Comparison of ENCODE assay signal across 11 cellular contexts in the genomic region with DNA sequence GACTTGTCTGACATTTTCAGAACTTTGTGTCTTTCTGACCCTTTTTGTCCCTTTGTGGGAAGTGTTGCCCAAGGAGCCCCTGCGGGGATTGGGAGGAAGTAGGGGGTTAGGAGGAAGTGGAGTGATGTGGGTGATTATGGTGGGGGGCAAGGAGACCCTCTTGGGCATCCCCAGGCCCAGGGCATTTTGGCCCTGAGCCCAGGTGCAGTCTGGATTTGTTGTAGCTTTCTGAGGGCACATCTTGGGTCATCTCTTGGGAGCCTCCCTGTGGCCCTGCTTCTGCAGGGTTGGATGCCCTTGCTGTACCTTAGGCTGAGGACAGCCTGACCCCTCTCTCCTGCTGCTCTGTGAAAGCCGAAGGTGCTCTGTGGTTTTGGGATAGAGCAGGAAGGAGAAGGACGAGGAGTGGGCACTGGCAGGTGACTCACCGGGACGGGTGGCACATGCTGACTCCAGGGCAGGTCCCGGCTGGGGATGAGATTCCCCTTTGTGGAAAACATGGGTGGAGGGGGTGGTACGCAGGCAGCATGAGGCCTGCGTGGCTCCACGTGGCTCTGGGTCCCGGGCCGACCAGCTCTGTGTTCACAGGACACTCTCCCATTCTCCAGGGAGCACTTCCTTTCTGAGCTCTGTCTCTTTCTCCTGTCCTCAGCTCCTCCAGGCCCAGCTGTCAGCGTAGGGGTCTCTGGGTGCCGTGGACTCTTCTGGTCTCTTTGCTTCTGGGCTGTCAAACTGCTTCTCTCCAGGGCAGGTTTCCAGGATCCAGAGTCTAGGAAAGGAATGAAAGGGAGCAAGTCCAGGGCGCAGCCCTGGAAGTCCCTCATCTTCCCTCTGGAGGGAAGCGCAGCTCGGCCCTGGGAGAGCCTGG. TPM values are rescaled to one million over a fixed set of nuclear protein-coding genes. Genes with fewer than 3 reads are reported as not detected.
DNase-seq lines count a peak whose midpoint lies in the region; ATAC-seq, FAIRE-seq and TF ChIP-seq lines count a peak whose summit lies in the region.
"Had no signal": no experiment of that assay in that cellular context is flagged by ENCODE, and none has a peak within 500 bp of the region (broad histone marks: within the 10 kb centered on the region; RNA-seq: fewer than 3 reads in every experiment).

No MANE protein-coding gene starts in this region.

- H3K14ac ChIP-seq in mesenchymal stem cell (ENCODE audit: low read length in 2 of 2), result peak overlapping the region in 1 of 2 experiments; percentile 86

- no peak overlapping the region for H2BK5ac ChIP-seq in mesenchymal stem cell (ENCODE audit: low read depth, low read length, poor library complexity, severe bottlenecking)

- DNase-seq in activated T-cell treated with anti-CD3 and anti-CD28 coated beads, Interleukin-2, amount 50 U/mL, for 4 hours, result no peak
- no peak for DNase-seq in activated T-cell treated with anti-CD3 and anti-CD28 coated beads, Interleukin-2, amount 50 U/mL, for 24 hours
- DNase-seq in astrocyte (ENCODE audit: low read depth) (no peak), mesenchymal stem cell (no peak), suprapubic skin (ENCODE audit: low spot score in 2 of 2) (no peak)
- no peak for DNase-seq in T-helper 2 cell treated with Interferon-gamma antibody and Interleukin-4, amounts not matched to agents 5 μg/mL and 100 μg/mL, for 36 hours (ENCODE audit: low spot score)
- no peak for DNase-seq in activated effector memory CD4-positive, alpha-beta T cell treated with Interleukin-2 at 50 U/mL for 16 hours
- DNase-seq in NK-92 treated with Interleukin-12 subunit alpha and Interleukin-12 subunit beta, amount 100 ng/mL, for 24 hours (lab: John Stamatoyannopoulos, UW), result no peak
- DNase-seq: activated CD8-positive, alpha-beta memory T cell treated with anti-CD3 and anti-CD28 coated beads, Interleukin-2, amount 50 U/mL, for 4 hours; DMS 273 treated with DMSO at 0.1 percent for 48 hours had no signal

- TF ChIP-seq POLR2A in suprapubic skin (IDR thresholded peaks at IDR 0.05), result no peak

- peak overlapping the region; percentile 82 for H2BK15ac ChIP-seq in mesenchymal stem cell (ENCODE audit: low read depth, poor library complexity, severe bottlenecking)

- peaks cover 42% of the 10 kb centered on the region for H3K79me1 ChIP-seq in mesenchymal stem cell (replicated peaks; ENCODE audit: low read length, poor library complexity, severe bottlenecking)

- H3K9me3 Mint-ChIP-seq in activated T-cell treated with anti-CD3 and anti-CD28 coated beads, Interleukin-2, amount 50 U/mL, for 4 hours, result no peaks in the 10 kb centered on the region
- no peaks in the 10 kb centered on the region for H3K9me3 Mint-ChIP-seq in activated T-cell treated with anti-CD3 and anti-CD28 coated beads, Interleukin-2, amount 50 U/mL, for 24 hours
- no peaks in the 10 kb centered on the region for H3K9me3 Mint-ChIP-seq in astrocyte (ENCODE audit: unreplicated experiment)
- H3K9me3 Mint-ChIP-seq in T-helper 2 cell treated with Interferon-gamma antibody and Interleukin-4, amounts not matched to agents 5 μg/mL and 100 μg/mL, for 36 hours, result no peaks in the 10 kb centered on the region

- H3K9ac ChIP-seq in astrocyte (ENCODE audit: low read length), result peak overlapping the region; percentile 59
- peak overlapping the region; percentile 71 for H3K9ac ChIP-seq in mesenchymal stem cell (ENCODE audit: low read length)

- H3K27me3 ChIP-seq in astrocyte (ENCODE audit: insufficient read depth, low read length) (no peaks in the 10 kb centered on the region), mesenchymal stem cell (ENCODE audit: control insufficient read depth in 1 of 2, insufficient read depth in 1 of 2, low read length in 2 of 2) (no peaks in the 10 kb centered on the region), suprapubic skin (no peaks in the 10 kb centered on the region)
- H3K27me3 ChIP-seq: thyroid gland had no signal

- TF ChIP-seq EP300 in suprapubic skin (IDR thresholded peaks at IDR 0.05), result no peak

- H3K36me3 Mint-ChIP-seq in activated T-cell treated with anti-CD3 and anti-CD28 coated beads, Interleukin-2, amount 50 U/mL, for 4 hours (ENCODE audit: insufficient read depth), result no peaks in the 10 kb centered on the region
- no peaks in the 10 kb centered on the region for H3K36me3 Mint-ChIP-seq in activated T-cell treated with anti-CD3 and anti-CD28 coated beads, Interleukin-2, amount 50 U/mL, for 24 hours (ENCODE audit: low read depth)
- peaks cover 17% of the 10 kb centered on the region for H3K36me3 Mint-ChIP-seq in astrocyte (ENCODE audit: low read depth, unreplicated experiment)
- H3K36me3 Mint-ChIP-seq in T-helper 2 cell treated with Interferon-gamma antibody and Interleukin-4, amounts not matched to agents 5 μg/mL and 100 μg/mL, for 36 hours (ENCODE audit: low read depth), result no peaks in the 10 kb centered on the region

- H4K20me1 ChIP-seq in astrocyte (ENCODE audit: insufficient read depth, low read length), result peaks cover 96% of the 10 kb centered on the region

- WGBS in mesenchymal stem cell, result 75% methylated on average over 15 of the region's 16 CpGs
- WGBS in suprapubic skin, result 49% methylated on average over 13 of the region's 16 CpGs

- H2BK120ac ChIP-seq in mesenchymal stem cell (ENCODE audit: low read depth, low read length), result peak overlapping the region; percentile 80

- no peak for ATAC-seq in activated T-cell treated with anti-CD3 and anti-CD28 coated beads, Interleukin-2, amount 50 U/mL, for 4 hours

- H3K27ac ChIP-seq in astrocyte (ENCODE audit: low read depth, low read length) (no peak overlapping the region), mesenchymal stem cell (ENCODE audit: low read length, poor library complexity, severe bottlenecking) (peak overlapping the region; percentile 68), suprapubic skin (peak overlapping the region; percentile 48)

- peak overlapping the region in 1 of 2 experiments; percentile 16 for H3K23ac ChIP-seq in mesenchymal stem cell (ENCODE audit: low read length in 2 of 2)

- H3K9me3 ChIP-seq in astrocyte (ENCODE audit: insufficient read depth, low read depth, low read length), result no peaks in the 10 kb centered on the region
- H3K9me3 ChIP-seq in mesenchymal stem cell (ENCODE audit: control insufficient read depth, low read length), result no peaks in the 10 kb centered on the region
- H3K9me3 ChIP-seq in suprapubic skin, result no peaks in the 10 kb centered on the region
- H3K9me3 ChIP-seq: thyroid gland had no signal

- H3K36me3 ChIP-seq in astrocyte (ENCODE audit: insufficient read depth, low read length), result peaks cover 5% of the 10 kb centered on the region
- peaks cover 18 to 55% of the 10 kb centered on the region in 2 experiments for H3K36me3 ChIP-seq in mesenchymal stem cell (ENCODE audit: control insufficient read depth in 1 of 2, insufficient read depth in 2 of 2, low read depth in 1 of 2, low read length in 2 of 2)
- H3K36me3 ChIP-seq in suprapubic skin, result peaks cover 3% of the 10 kb centered on the region
- H3K36me3 ChIP-seq: thyroid gland had no signal

- peak overlapping the region; percentile 63 to 90 for H3K4ac ChIP-seq in mesenchymal stem cell (ENCODE audit: low read depth in 1 of 2, low read length in 2 of 2)

- no peak overlapping the region for H2AFZ ChIP-seq in astrocyte (ENCODE audit: low read depth, low read length)
- H2AFZ ChIP-seq in mesenchymal stem cell (ENCODE audit: low read depth, low read length), result no peak overlapping the region

- H2BK12ac ChIP-seq in mesenchymal stem cell (ENCODE audit: low read length in 2 of 2), result peak overlapping the region; percentile 89 to 91

- peaks cover 31% of the 10 kb centered on the region for H3K4me1 ChIP-seq in astrocyte (ENCODE audit: insufficient read depth, low read length)
- H3K4me1 ChIP-seq in mesenchymal stem cell (ENCODE audit: control insufficient read depth, insufficient read depth, low read depth, low read length), result peaks cover 27% of the 10 kb centered on the region
- peaks cover 55% of the 10 kb centered on the region for H3K4me1 ChIP-seq in suprapubic skin

- no peak overlapping the region for H3K27ac Mint-ChIP-seq in activated T-cell treated with anti-CD3 and anti-CD28 coated beads, Interleukin-2, amount 50 U/mL, for 24 hours
- peak overlapping the region; percentile 54 for H3K27ac Mint-ChIP-seq in astrocyte (ENCODE audit: unreplicated experiment)
- H3K27ac Mint-ChIP-seq in T-helper 2 cell treated with Interferon-gamma antibody and Interleukin-4, amounts not matched to agents 5 μg/mL and 100 μg/mL, for 36 hours, result no peak overlapping the region

- H3K4me3 ChIP-seq in astrocyte (ENCODE audit: insufficient read depth, low read depth, low read length) (no peak overlapping the region), mesenchymal stem cell (ENCODE audit: insufficient read depth in 1 of 2, low read depth in 1 of 2, low read length in 2 of 2) (no peak overlapping the region), suprapubic skin (no peak overlapping the region)
- H3K4me3 ChIP-seq: thyroid gland had no signal

- H3K18ac ChIP-seq in mesenchymal stem cell (ENCODE audit: low read depth in 1 of 2, low read length in 2 of 2), result peak overlapping the region; percentile 59 to 86

- H3K4me2 ChIP-seq in astrocyte (ENCODE audit: low read length) (peak overlapping the region; percentile 77), mesenchymal stem cell (ENCODE audit: low read length, poor library complexity, severe bottlenecking) (no peak overlapping the region)

- TF ChIP-seq CTCF in astrocyte (IDR thresholded peaks at IDR 0.05; ENCODE audit: insufficient read depth, low read depth, low read length) (no peak), suprapubic skin (IDR thresholded peaks at IDR 0.05) (no peak)

- H4K8ac ChIP-seq in mesenchymal stem cell (ENCODE audit: low read length), result peak overlapping the region; percentile 69

- H4K91ac ChIP-seq in mesenchymal stem cell (ENCODE audit: low read length), result peak overlapping the region; percentile 95

- FAIRE-seq in astrocyte (lab: Jason Lieb, UNC), result no peak

- H3K79me2 ChIP-seq in astrocyte (ENCODE audit: insufficient read depth, low read length), result peaks cover 91% of the 10 kb centered on the region

- H3K4me1 Mint-ChIP-seq in activated T-cell treated with anti-CD3 and anti-CD28 coated beads, Interleukin-2, amount 50 U/mL, for 4 hours (ENCODE audit: low read depth), result peaks cover 26% of the 10 kb centered on the region
- H3K4me1 Mint-ChIP-seq in activated T-cell treated with anti-CD3 and anti-CD28 coated beads, Interleukin-2, amount 50 U/mL, for 24 hours (ENCODE audit: low read depth), result peaks cover 38% of the 10 kb centered on the region
- peaks cover 52% of the 10 kb centered on the region for H3K4me1 Mint-ChIP-seq in astrocyte (ENCODE audit: low read depth, unreplicated experiment)
- peaks cover 42% of the 10 kb centered on the region for H3K4me1 Mint-ChIP-seq in T-helper 2 cell treated with Interferon-gamma antibody and Interleukin-4, amounts not matched to agents 5 μg/mL and 100 μg/mL, for 36 hours (ENCODE audit: low read depth)

- peak overlapping the region; percentile 65 for H2AK5ac ChIP-seq in mesenchymal stem cell (ENCODE audit: low read length, severe bottlenecking)

- peaks cover 48% of the 10 kb centered on the region for H3K27me3 Mint-ChIP-seq in activated T-cell treated with anti-CD3 and anti-CD28 coated beads, Interleukin-2, amount 50 U/mL, for 4 hours (ENCODE audit: low read depth)
- peaks cover 68% of the 10 kb centered on the region for H3K27me3 Mint-ChIP-seq in activated T-cell treated with anti-CD3 and anti-CD28 coated beads, Interleukin-2, amount 50 U/mL, for 24 hours
- no peaks in the 10 kb centered on the region for H3K27me3 Mint-ChIP-seq in astrocyte (ENCODE audit: low read depth, unreplicated experiment)
- H3K27me3 Mint-ChIP-seq in T-helper 2 cell treated with Interferon-gamma antibody and Interleukin-4, amounts not matched to agents 5 μg/mL and 100 μg/mL, for 36 hours (ENCODE audit: low read depth), result peaks cover 41% of the 10 kb centered on the region

- peak overlapping the region; percentile 2 for H3K4me3 Mint-ChIP-seq in activated T-cell treated with anti-CD3 and anti-CD28 coated beads, Interleukin-2, amount 50 U/mL, for 4 hours
- no peak overlapping the region for H3K4me3 Mint-ChIP-seq in activated T-cell treated with anti-CD3 and anti-CD28 coated beads, Interleukin-2, amount 50 U/mL, for 24 hours
- H3K4me3 Mint-ChIP-seq in astrocyte (ENCODE audit: unreplicated experiment), result peak overlapping the region; percentile 4
- no peak overlapping the region for H3K4me3 Mint-ChIP-seq in T-helper 2 cell treated with Interferon-gamma antibody and Interleukin-4, amounts not matched to agents 5 μg/mL and 100 μg/mL, for 36 hours

RNA-seq across cellular contexts. Expression of a gene that starts 11.8 kb away (rescaled TPM):
- 1 to 10 TPM; 2.6 to 4.1 (median 3.1) TPM for total RNA-seq in activated T-cell treated with anti-CD3 and anti-CD28 coated beads, Interleukin-2, amount 50 U/mL, for 4 hours
- 220 and 225 TPM in 2 replicates for total RNA-seq in astrocyte
- polyA plus RNA-seq in mesenchymal stem cell (2013, experiment 1 of 2), result 490 TPM
- 486 TPM for polyA plus RNA-seq in mesenchymal stem cell (2013, experiment 2 of 2)
- total RNA-seq in suprapubic skin, result 100 to 1,000 TPM in 1 of 4 donors, 10 to 100 TPM in 3; 64.2 to 100 (median 74.2) TPM

RNA-seq across cellular contexts. Expression of a gene that starts 57.1 kb away (rescaled TPM):
- total RNA-seq in activated T-cell treated with anti-CD3 and anti-CD28 coated beads, Interleukin-2, amount 50 U/mL, for 4 hours, result not detected
- 5.2 and 9.1 TPM in 2 replicates for total RNA-seq in astrocyte
- polyA plus RNA-seq in mesenchymal stem cell (2013, experiment 1 of 2), result 0.64 TPM
- 0.78 TPM for polyA plus RNA-seq in mesenchymal stem cell (2013, experiment 2 of 2)
- 10 to 100 TPM; 22.7 to 70.1 (median 45.7) TPM for total RNA-seq in suprapubic skin

Comparison
In these comparisons a context has a peak if more than half of its experiments do, and no peak if none do; other contexts are left out.
1. H3K4me3 Mint-ChIP-seq: peak in activated T-cell treated with anti-CD3 and anti-CD28 coated beads, Interleukin-2, amount 50 U/mL, for 4 hours (single experiment) and astrocyte (single experiment); none in activated T-cell treated with anti-CD3 and anti-CD28 coated beads, Interleukin-2, amount 50 U/mL, for 24 hours (single experiment) and T-helper 2 cell treated with Interferon-gamma antibody and Interleukin-4, amounts not matched to agents 5 μg/mL and 100 μg/mL, for 36 hours (single experiment).
2. RNA of a gene that starts 11.8 kb away (total RNA-seq): 220 to 225 TPM in astrocyte and 64.2 to 100 TPM in suprapubic skin; 2.6 to 4.1 TPM in activated T-cell treated with anti-CD3 and anti-CD28 coated beads, Interleukin-2, amount 50 U/mL, for 4 hours; every median in the first group is over 10 times any median in the second.